8 cellular contexts compared by ENCODE assay signal in the genomic region with DNA sequence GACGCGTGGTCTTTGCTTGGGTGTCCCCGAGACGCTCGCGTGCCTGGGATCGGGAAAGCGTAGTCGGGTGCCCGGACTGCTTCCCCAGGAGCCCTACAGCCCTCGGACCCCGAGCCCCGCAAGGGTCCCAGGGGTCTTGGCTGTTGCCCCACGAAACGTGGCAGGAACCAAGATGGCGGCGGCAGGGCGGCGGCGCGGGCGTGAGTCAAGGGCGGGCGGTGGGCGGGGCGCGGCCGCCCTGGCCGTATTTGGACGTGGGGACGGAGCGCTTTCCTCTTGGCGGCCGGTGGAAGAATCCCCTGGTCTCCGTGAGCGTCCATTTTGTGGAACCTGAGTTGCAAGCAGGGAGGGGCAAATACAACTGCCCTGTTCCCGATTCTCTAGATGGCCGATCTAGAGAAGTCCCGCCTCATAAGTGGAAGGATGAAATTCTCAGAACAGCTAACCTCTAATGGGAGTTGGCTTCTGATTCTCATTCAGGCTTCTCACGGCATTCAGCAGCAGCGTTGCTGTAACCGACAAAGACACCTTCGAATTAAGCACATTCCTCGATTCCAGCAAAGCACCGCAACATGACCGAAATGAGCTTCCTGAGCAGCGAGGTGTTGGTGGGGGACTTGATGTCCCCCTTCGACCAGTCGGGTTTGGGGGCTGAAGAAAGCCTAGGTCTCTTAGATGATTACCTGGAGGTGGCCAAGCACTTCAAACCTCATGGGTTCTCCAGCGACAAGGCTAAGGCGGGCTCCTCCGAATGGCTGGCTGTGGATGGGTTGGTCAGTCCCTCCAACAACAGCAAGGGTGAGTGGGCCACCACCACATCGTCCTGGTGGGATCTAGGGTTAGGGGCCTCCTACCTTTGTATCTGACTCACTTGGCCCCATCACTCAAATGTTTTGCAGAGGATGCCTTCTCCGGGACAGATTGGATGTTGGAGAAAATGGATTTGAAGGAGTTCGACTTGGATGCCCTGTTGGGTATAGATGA. TPM values are rescaled to one million over a fixed set of nuclear protein-coding genes. Genes with fewer than 3 reads are reported as not detected.
A peak's percentile ranks its signal among the peaks of the same experiment; 100 is the strongest.
DNase-seq lines count a peak whose midpoint lies in the region; ATAC-seq and TF ChIP-seq lines count a peak whose summit lies in the region.

No MANE protein-coding gene starts in this region.

- peaks cover 26% of the 10 kb centered on the region for H3K4me1 ChIP-seq in cardiac muscle cell (ENCODE audit: low read depth)
- H3K4me1 ChIP-seq in aorta (ENCODE audit: control insufficient read depth in 1 of 2, insufficient read depth in 2 of 2, low read length in 2 of 2), result no peaks in the 10 kb centered on the region

- H3K9me3 Mint-ChIP-seq in activated naive CD8-positive, alpha-beta T cell treated with anti-CD3 and anti-CD28 coated beads, Interleukin-2, amount 50 U/mL, for 24 hours, result no peaks in the 10 kb centered on the region

- peaks cover 61% of the 10 kb centered on the region for H3K36me3 Mint-ChIP-seq in activated naive CD8-positive, alpha-beta T cell treated with anti-CD3 and anti-CD28 coated beads, Interleukin-2, amount 50 U/mL, for 24 hours (ENCODE audit: low read depth)

- WGBS in aorta, 2 donors, result 1% methylated on average over 51 to 55 of the region's 55 CpGs

- DNase-seq in AG10803 (ENCODE audit: low read depth) (peak; percentile 79), SKM-1 treated with dmso at 0.1 percent for 144 hours (lab: John Stamatoyannopoulos, UW; ENCODE audit: unreplicated experiment) (peak; percentile 35), cardiac muscle cell (ENCODE audit: low read depth in 1 of 2, low spot score in 1 of 2) (peak; percentile 85 to 86), posterior cingulate gyrus (peak in 9 of 10 donors; percentile 42 to 95 (median 65)), aorta (peak; percentile 91 to 95)
- peak; percentile 83 for DNase-seq in activated naive CD8-positive, alpha-beta T cell treated with anti-CD3 and anti-CD28 coated beads, Interleukin-2, amount 50 U/mL, for 24 hours

- H3K4me1 Mint-ChIP-seq in activated naive CD8-positive, alpha-beta T cell treated with anti-CD3 and anti-CD28 coated beads, Interleukin-2, amount 50 U/mL, for 24 hours, result peaks cover 71% of the 10 kb centered on the region

- peak overlapping the region; percentile 95 for H3K4me3 Mint-ChIP-seq in activated naive CD8-positive, alpha-beta T cell treated with anti-CD3 and anti-CD28 coated beads, Interleukin-2, amount 50 U/mL, for 24 hours

- intact Hi-C loops in posterior cingulate gyrus (cut with DNase I), result loop anchor here (5.0 kb wide), 1 partner anchor 369 kb away; a partner anchor contains a TSS
- intact Hi-C loops in aorta (cut with DNase I), result loop anchor here (2.0 to 10.0 kb wide), 3 partner anchors 18 to 206 kb away; a partner anchor contains a TSS

- H3K27ac Mint-ChIP-seq in activated naive CD8-positive, alpha-beta T cell treated with anti-CD3 and anti-CD28 coated beads, Interleukin-2, amount 50 U/mL, for 24 hours, result peak overlapping the region; percentile 100

- H3K27me3 ChIP-seq in cardiac muscle cell, result no peaks in the 10 kb centered on the region
- no peaks in the 10 kb centered on the region for H3K27me3 ChIP-seq in aorta (ENCODE audit: control insufficient read depth in 1 of 2, insufficient read depth in 2 of 2, low read length in 1 of 2)

- ATAC-seq in GM18907 (IDR thresholded peaks at IDR 0.05; ENCODE audit: unreplicated experiment) (peak; percentile 19), HG03442 (IDR thresholded peaks at IDR 0.05; ENCODE audit: unreplicated experiment) (peak; percentile 15), aorta (ENCODE audit: low FRiP score) (peak; percentile 86)
- peak; percentile 10 for ATAC-seq in activated naive CD8-positive, alpha-beta T cell treated with anti-CD3 and anti-CD28 coated beads, Interleukin-2, amount 50 U/mL, for 24 hours

- TF ChIP-seq CTCF in AG10803 (conservative IDR thresholded peaks at IDR 0.05; ENCODE audit: low read length), result no peak
- no peak for TF ChIP-seq CTCF in cardiac muscle cell (IDR thresholded peaks at IDR 0.05; ENCODE audit: low read depth, low read length)

- peaks cover 3% of the 10 kb centered on the region for H3K27me3 Mint-ChIP-seq in activated naive CD8-positive, alpha-beta T cell treated with anti-CD3 and anti-CD28 coated beads, Interleukin-2, amount 50 U/mL, for 24 hours

- H3K4me3 ChIP-seq in AG10803 (ENCODE audit: low read length) (peak overlapping the region; percentile 94), cardiac muscle cell (peak overlapping the region; percentile 80), aorta (ENCODE audit: low read length in 2 of 2) (peak overlapping the region; percentile 92 to 93)

- H3K36me3 ChIP-seq in cardiac muscle cell (peaks cover 28% of the 10 kb centered on the region), aorta (ENCODE audit: control insufficient read depth in 1 of 2, insufficient read depth in 2 of 2, low read length in 1 of 2) (peaks cover 4 to 10% of the 10 kb centered on the region in 2 donors)

- H3K27ac ChIP-seq in cardiac muscle cell (peak overlapping the region; percentile 99), aorta (ENCODE audit: low read depth in 1 of 2, low read length in 2 of 2) (peak overlapping the region; percentile 97 to 98)

- H3K9me3 ChIP-seq in cardiac muscle cell (ENCODE audit: low read depth), result no peaks in the 10 kb centered on the region
- H3K9me3 ChIP-seq in aorta (ENCODE audit: control insufficient read depth, low read length), result no peaks in the 10 kb centered on the region

RNA-seq across cellular contexts. Expression of a gene that starts 0.8 kb away (rescaled TPM):
- total RNA-seq in cardiac muscle cell (283 and 375 TPM in 2 replicates), aorta (100 to 1,000 TPM; 305 to 381 TPM)
- polyA plus RNA-seq in cardiac muscle cell (194 and 203 TPM in 2 replicates), aorta (100 to 1,000 TPM; 515 to 759 TPM)

RNA-seq across cellular contexts. Expression of a gene that starts 11.4 kb away (rescaled TPM):
- total RNA-seq in cardiac muscle cell (144 and 169 TPM in 2 replicates), aorta (10 to 100 TPM; 50.4 to 51.8 TPM)
- polyA plus RNA-seq in cardiac muscle cell (112 and 150 TPM in 2 replicates), aorta (100 to 1,000 TPM; 159 to 160 TPM)

RNA-seq across cellular contexts. Expression of a gene that starts 19.1 kb away (rescaled TPM):
- total RNA-seq in cardiac muscle cell (27.2 and 31.2 TPM in 2 replicates), aorta (10 to 100 TPM; 15.5 to 20.1 TPM)
- polyA plus RNA-seq in cardiac muscle cell (29.1 and 33.7 TPM in 2 replicates), aorta (1 to 10 TPM; 8.0 to 8.3 TPM)

RNA-seq across cellular contexts. Expression of a gene that starts 49.4 kb away (rescaled TPM):
- total RNA-seq in cardiac muscle cell (0.14 and 0.24 TPM in 2 replicates), aorta (under 1 TPM; 0.16 to 0.33 TPM)
- polyA plus RNA-seq in cardiac muscle cell (0.04 and 0.47 TPM in 2 replicates), aorta (not detected)

Comparison
In these comparisons a context has a peak if more than half of its experiments do, and no peak if none do; other contexts are left out.
1. Peak in every context shown above with its lines: DNase-seq, ATAC-seq, H3K4me3 ChIP-seq and H3K27ac ChIP-seq.
2. DNase-seq: peak in every context shown above with its lines; median percentile 93 in aorta; 86 in cardiac muscle cell; 83 in activated naive CD8-positive, alpha-beta T cell treated with anti-CD3 and anti-CD28 coated beads, Interleukin-2, amount 50 U/mL, for 24 hours; 79 in AG10803; 65 in posterior cingulate gyrus; 35 in SKM-1 treated with dmso at 0.1 percent for 144 hours.
3. ATAC-seq: peak in every context shown above with its lines; median percentile 86 in aorta; 19 in GM18907; 15 in HG03442; 10 in activated naive CD8-positive, alpha-beta T cell treated with anti-CD3 and anti-CD28 coated beads, Interleukin-2, amount 50 U/mL, for 24 hours.